In genomic region chr10:8811201-8811600, GRCh38 we compare ENCODE assay signal across 26 cellular contexts.
"Had no signal": no experiment of that assay in that cellular context is flagged by ENCODE, and none has a peak within 500 bp of the region (broad histone marks: within the 10 kb centered on the region; RNA-seq: fewer than 3 reads in every experiment).

No MANE protein-coding gene starts in this region.

- H3K27me3 Mint-ChIP-seq: activated B cell treated with CpG ODN at 0.5 μM for 24 hours; activated naive CD8-positive, alpha-beta T cell treated with anti-CD3 and anti-CD28 coated beads, Interleukin-2, amount 50 U/mL, for 24 hours had no signal

- ATAC-seq: activated CD8-positive, alpha-beta T cell treated with anti-CD3 and anti-CD28 coated beads for 36 hours; activated naive CD8-positive, alpha-beta T cell treated with anti-CD3 and anti-CD28 coated beads, Interleukin-2, amount 50 U/mL, for 24 hours; activated T-cell treated with anti-CD3 and anti-CD28 coated beads, Interleukin-2, amount 50 U/mL, for 4 hours; activated T-helper 17 cell treated with anti-CD3 and anti-CD28 coated beads, Interleukin-2, amount 50 U/mL, for 72 hours; body of pancreas; gastroesophageal sphincter; naive thymus-derived CD4-positive, alpha-beta T cell; psoas muscle had no signal

- DNase-seq: activated B cell treated with CpG ODN at 0.5 μM for 24 hours; activated CD4-positive, alpha-beta T cell treated with anti-CD3 and anti-CD28 coated beads, Interleukin-2, amount 50 U/mL, for 1 hour; activated CD8-positive, alpha-beta T cell treated with anti-CD3 and anti-CD28 coated beads for 36 hours; activated naive CD8-positive, alpha-beta T cell treated with anti-CD3 and anti-CD28 coated beads, Interleukin-2, amount 50 U/mL, for 24 hours; activated T-cell treated with anti-CD3 and anti-CD28 coated beads, Interleukin-2, amount 50 U/mL, for 4 hours; anterior cingulate cortex; body of pancreas; colonic mucosa; effector CD8-positive, alpha-beta T cell; left ventricle myocardium inferior; midbrain; naive thymus-derived CD4-positive, alpha-beta T cell; ovary; psoas muscle; spleen; stimulated activated naive CD4-positive, alpha-beta T cell; T-helper 1 cell; tibial artery had no signal

- H3K4me1 ChIP-seq: body of pancreas, colonic mucosa, gastroesophageal sphincter, left ventricle myocardium inferior, psoas muscle, right atrium auricular region, spleen, suprapubic skin, tibial artery had no signal

- H3K27ac ChIP-seq: body of pancreas, colonic mucosa, gastroesophageal sphincter, hepatocyte, left ventricle myocardium inferior, ovary, psoas muscle, right atrium auricular region, spleen, suprapubic skin, tibial artery had no signal

- H3K4me3 ChIP-seq: body of pancreas, colonic mucosa, gastroesophageal sphincter, hepatocyte, left ventricle myocardium inferior, lung, ovary, psoas muscle, right atrium auricular region, spleen, suprapubic skin, tibial artery had no signal

- H3K27ac Mint-ChIP-seq: activated B cell treated with CpG ODN at 0.5 μM for 24 hours; activated CD8-positive, alpha-beta T cell treated with anti-CD3 and anti-CD28 coated beads for 36 hours; activated naive CD4-positive, alpha-beta T cell treated with anti-CD3 and anti-CD28 coated beads, Interleukin-2, amount 50 U/mL, for 24 hours; activated naive CD8-positive, alpha-beta T cell treated with anti-CD3 and anti-CD28 coated beads, Interleukin-2, amount 50 U/mL, for 24 hours; activated T-helper 17 cell treated with anti-CD3 and anti-CD28 coated beads, Interleukin-2, amount 50 U/mL, for 72 hours; naive thymus-derived CD4-positive, alpha-beta T cell; T-helper 2 cell treated with Interferon-gamma antibody and Interleukin-4, amounts not matched to agents 5 μg/mL and 100 μg/mL, for 36 hours had no signal

- H3K27me3 ChIP-seq: body of pancreas, colonic mucosa, gastroesophageal sphincter, hepatocyte, ovary, right atrium auricular region, spleen, suprapubic skin, tibial artery had no signal

- H3K36me3 ChIP-seq: colonic mucosa, gastroesophageal sphincter, left ventricle myocardium inferior, ovary, right atrium auricular region, spleen, suprapubic skin, tibial artery had no signal

- H3K4me2 ChIP-seq: hepatocyte had no signal

- H3K4me1 Mint-ChIP-seq: activated B cell treated with CpG ODN at 0.5 μM for 24 hours; activated naive CD4-positive, alpha-beta T cell treated with anti-CD3 and anti-CD28 coated beads, Interleukin-2, amount 50 U/mL, for 24 hours; activated naive CD8-positive, alpha-beta T cell treated with anti-CD3 and anti-CD28 coated beads, Interleukin-2, amount 50 U/mL, for 24 hours had no signal

- H3K4me3 Mint-ChIP-seq: activated B cell treated with CpG ODN at 0.5 μM for 24 hours; activated CD8-positive, alpha-beta T cell treated with anti-CD3 and anti-CD28 coated beads for 36 hours; activated naive CD4-positive, alpha-beta T cell treated with anti-CD3 and anti-CD28 coated beads, Interleukin-2, amount 50 U/mL, for 24 hours; activated naive CD8-positive, alpha-beta T cell treated with anti-CD3 and anti-CD28 coated beads, Interleukin-2, amount 50 U/mL, for 24 hours; activated T-cell treated with anti-CD3 and anti-CD28 coated beads, Interleukin-2, amount 50 U/mL, for 4 hours; activated T-helper 17 cell treated with anti-CD3 and anti-CD28 coated beads, Interleukin-2, amount 50 U/mL, for 72 hours; naive thymus-derived CD4-positive, alpha-beta T cell; T-helper 2 cell treated with Interferon-gamma antibody and Interleukin-4, amounts not matched to agents 5 μg/mL and 100 μg/mL, for 36 hours had no signal

- H3K9me3 ChIP-seq: body of pancreas, colonic mucosa, ovary, right atrium auricular region, tibial artery had no signal

- H3K79me2 ChIP-seq: hepatocyte had no signal
